In genomic region chr9:133944746-133945135, GRCh38 we compare ENCODE assay signal across 12 cellular contexts. TPM values are rescaled to one million over a fixed set of nuclear protein-coding genes. Genes with fewer than 3 reads are reported as not detected.
DNase-seq lines count a peak whose midpoint lies in the region; ATAC-seq and TF ChIP-seq lines count a peak whose summit lies in the region.
"Had no signal": no experiment of that assay in that cellular context is flagged by ENCODE, and none has a peak within 500 bp of the region (broad histone marks: within the 10 kb centered on the region; RNA-seq: fewer than 3 reads in every experiment).

No MANE protein-coding gene starts in this region.

- no peaks in the 10 kb centered on the region for H3K9me3 ChIP-seq in spleen

- intact Hi-C loops in left ventricle myocardium superior (cut with micrococcal nuclease): no loop called here
- intact Hi-C loops in spleen (cut with DNase I; ENCODE audit: low total_unique reads): no loop called here

- no peak for TF ChIP-seq POLR2A in spleen (IDR thresholded peaks at IDR 0.05)

- in situ Hi-C loops in astrocyte of the spinal cord (cut with HindIII; ENCODE audit: low sequenced_read_pairs): no loop called here

- TF ChIP-seq CTCF in astrocyte of the spinal cord (IDR thresholded peaks at IDR 0.05; ENCODE audit: low read depth, low read length) (no peak), spleen (IDR thresholded peaks at IDR 0.05 in 8 of 11, conservative IDR thresholded peaks at IDR 0.05 in 3 of 11) (no peak)

- peak overlapping the region in 4 of 8 donors; percentile 57 to 64 (median 58) for H3K27ac ChIP-seq in spleen

- peaks cover 19 to 57% (median 36%) of the 10 kb centered on the region in 6 donors for H3K4me1 ChIP-seq in spleen

- DNase-seq in NCI-H226: peak; percentile 87
- DNase-seq in astrocyte of the spinal cord (ENCODE audit: low read depth, low spot score): peak; percentile 92
- DNase-seq in left ventricle myocardium superior: peak; percentile 28
- peak; percentile 74 for DNase-seq in spleen
- no peak for DNase-seq in H7
- DNase-seq in HUDEP-2 (lab: John Stamatoyannopoulos, UW; ENCODE audit: unreplicated experiment in 76 of 76): no peak
- DNase-seq: activated CD4-positive, CD25-positive, alpha-beta regulatory T cell treated with anti-CD3 and anti-CD28 coated beads, Interleukin-2, amount 50 U/mL, for 72 hours; head of caudate nucleus; KBM-7; NCI-H774; nephron progenitor cell had no signal

- no peaks in the 10 kb centered on the region for H3K27me3 ChIP-seq in spleen (replicated peaks in 1 of 7)
- H3K27me3 ChIP-seq in H7 (ENCODE audit: control insufficient read depth, insufficient read depth, low read length): no peaks in the 10 kb centered on the region

- H3K4me3 ChIP-seq in astrocyte of the spinal cord (ENCODE audit: low read depth, low read length) (no peak overlapping the region), spleen (no peak overlapping the region), H7 (ENCODE audit: insufficient read depth, low read depth, low read length) (no peak overlapping the region)

- ATAC-seq in left ventricle myocardium superior (no peak), HG02852 (IDR thresholded peaks at IDR 0.05; ENCODE audit: unreplicated experiment) (no peak)

- H3K36me3 ChIP-seq in spleen (peaks cover 0 to 5% (median 0%) of the 10 kb centered on the region in 6 donors), H7 (replicated peaks; ENCODE audit: control insufficient read depth, insufficient read depth, low read length) (no peaks in the 10 kb centered on the region; the same call in 1 of the 2 replicates)

- WGBS in spleen, 5 donors: 86 to 98% (median 91%) methylated on average over 5 to 14 of the region's 14 CpGs

RNA-seq across cellular contexts. Expression of gene VAV2, which starts 47.4 kb away (rescaled TPM):
- total RNA-seq in left ventricle myocardium superior: 6.1 TPM
- total RNA-seq in spleen: 10 to 100 TPM; 17.9 to 39.2 (median 31.3) TPM
- 10 to 100 TPM; 14.2 to 25.0 (median 15.0) TPM for polyA plus RNA-seq in spleen
- total RNA-seq in H7 (2014; rRNA removed; shearing (Covaris generic)): 17.7 and 26.9 TPM in 2 replicates

Comparison
In these comparisons a context has a peak if more than half of its experiments do, and no peak if none do; other contexts are left out.
1. DNase-seq: peak in NCI-H226 (single experiment), astrocyte of the spinal cord (single experiment), left ventricle myocardium superior (single experiment) and spleen (single experiment); none in H7 (single experiment) and HUDEP-2 (0 of 76).